Comparison of ENCODE assay signal across 30 cellular contexts in genomic region chr14:57999471-57999870, GRCh38.
"Had no signal": no experiment of that assay in that cellular context is flagged by ENCODE, and none has a peak within 500 bp of the region (broad histone marks: within the 10 kb centered on the region; RNA-seq: fewer than 3 reads in every experiment).

No MANE protein-coding gene starts in this region.

- H3K4me1 Mint-ChIP-seq: activated CD4-positive, alpha-beta T cell treated with anti-CD3 and anti-CD28 coated beads, Interleukin-2, amount 10 ng/mL, durations not matched to agents 24 days and 14 days; activated naive CD4-positive, alpha-beta T cell treated with anti-CD3 and anti-CD28 coated beads, Interleukin-2, amount 50 U/mL, for 24 hours; activated naive CD8-positive, alpha-beta T cell treated with anti-CD3 and anti-CD28 coated beads, Interleukin-2, amount 10 ng/mL, durations not matched to agents 7 days and 5 days; activated T-helper 17 cell treated with anti-CD3 and anti-CD28 coated beads, Interleukin-2, amount 50 U/mL, for 72 hours; central memory CD8-positive, alpha-beta T cell had no signal

- H3K9me3 ChIP-seq: adrenal gland, SJCRH30 had no signal

- H3K36me3 Mint-ChIP-seq: activated naive CD4-positive, alpha-beta T cell treated with anti-CD3 and anti-CD28 coated beads, Interleukin-2, amount 50 U/mL, for 24 hours; activated naive CD8-positive, alpha-beta T cell treated with anti-CD3 and anti-CD28 coated beads, Interleukin-2, amount 10 ng/mL, durations not matched to agents 7 days and 5 days had no signal

- H3K9me3 Mint-ChIP-seq: activated CD4-positive, alpha-beta T cell treated with anti-CD3 and anti-CD28 coated beads, Interleukin-2, amount 10 ng/mL, durations not matched to agents 24 days and 14 days; activated CD8-positive, alpha-beta T cell treated with anti-CD3 and anti-CD28 coated beads for 36 hours; activated naive CD4-positive, alpha-beta T cell treated with anti-CD3 and anti-CD28 coated beads, Interleukin-2, amount 50 U/mL, for 24 hours; activated naive CD8-positive, alpha-beta T cell treated with anti-CD3 and anti-CD28 coated beads, Interleukin-2, amount 10 ng/mL, durations not matched to agents 7 days and 5 days; activated T-cell treated with anti-CD3 and anti-CD28 coated beads, Interleukin-2, amount 50 U/mL, for 72 hours; activated T-helper 17 cell treated with anti-CD3 and anti-CD28 coated beads, Interleukin-2, amount 50 U/mL, for 72 hours; central memory CD8-positive, alpha-beta T cell had no signal

- H3K27ac Mint-ChIP-seq: activated CD4-positive, alpha-beta T cell treated with anti-CD3 and anti-CD28 coated beads, Interleukin-2, amount 10 ng/mL, durations not matched to agents 24 days and 14 days; activated CD8-positive, alpha-beta T cell treated with anti-CD3 and anti-CD28 coated beads for 36 hours; activated naive CD4-positive, alpha-beta T cell treated with anti-CD3 and anti-CD28 coated beads, Interleukin-2, amount 50 U/mL, for 24 hours; activated naive CD8-positive, alpha-beta T cell treated with anti-CD3 and anti-CD28 coated beads, Interleukin-2, amount 10 ng/mL, durations not matched to agents 7 days and 5 days; activated T-cell treated with anti-CD3 and anti-CD28 coated beads, Interleukin-2, amount 50 U/mL, for 72 hours; activated T-helper 17 cell treated with anti-CD3 and anti-CD28 coated beads, Interleukin-2, amount 50 U/mL, for 72 hours had no signal

- H3K27me3 ChIP-seq: adrenal gland, brain microvascular endothelial cell, cardiac muscle cell, SJCRH30 had no signal

- H3K4me1 ChIP-seq: SJCRH30 had no signal

- DNase-seq: activated CD4-positive, alpha-beta T cell treated with anti-CD3 and anti-CD28 coated beads, Interleukin-2, amount 10 ng/mL, durations not matched to agents 24 days and 14 days; activated CD4-positive, alpha-beta T cell treated with anti-CD3 and anti-CD28 coated beads, Interleukin-2, amount 50 U/mL, for 4 hours; activated CD8-positive, alpha-beta T cell treated with anti-CD3 and anti-CD28 coated beads for 36 hours; activated gamma-delta T cell; activated naive CD4-positive, alpha-beta T cell treated with Interleukin-2 at 50 U/mL for 16 hours; activated naive CD8-positive, alpha-beta T cell treated with anti-CD3 and anti-CD28 coated beads, Interleukin-2, amount 10 ng/mL, durations not matched to agents 7 days and 5 days; activated T-cell treated with anti-CD3 and anti-CD28 coated beads, Interleukin-2, amount 50 U/mL, for 1 hour; activated T-cell treated with anti-CD3 and anti-CD28 coated beads, Interleukin-2, amount 50 U/mL, for 72 hours; adrenal gland; brain microvascular endothelial cell; Kasumi-1; KG1; MM.1S; MV-4-11; NCI-H1092; NCI-H1436 treated with DMSO at 0.1 percent for 48 hours; NCI-H1694 treated with DMSO at 0.1 percent for 48 hours; NCI-H2029; NCI-H345; NCI-H524 treated with DMSO at 0.1 percent for 48 hours; SHP77; SJCRH30; T1000; WERI-Rb-1 had no signal

- H3K4me3 Mint-ChIP-seq: activated CD4-positive, alpha-beta T cell treated with anti-CD3 and anti-CD28 coated beads, Interleukin-2, amount 10 ng/mL, durations not matched to agents 24 days and 14 days; activated CD8-positive, alpha-beta T cell treated with anti-CD3 and anti-CD28 coated beads for 36 hours; activated naive CD4-positive, alpha-beta T cell treated with anti-CD3 and anti-CD28 coated beads, Interleukin-2, amount 50 U/mL, for 24 hours; activated naive CD8-positive, alpha-beta T cell treated with anti-CD3 and anti-CD28 coated beads, Interleukin-2, amount 10 ng/mL, durations not matched to agents 7 days and 5 days; activated T-cell treated with anti-CD3 and anti-CD28 coated beads, Interleukin-2, amount 50 U/mL, for 72 hours; activated T-helper 17 cell treated with anti-CD3 and anti-CD28 coated beads, Interleukin-2, amount 50 U/mL, for 72 hours; central memory CD8-positive, alpha-beta T cell had no signal

- H3K4me3 ChIP-seq: adrenal gland, cardiac muscle cell, SJCRH30, SK-N-MC had no signal

- H3K36me3 ChIP-seq: adrenal gland, brain microvascular endothelial cell, SJCRH30, WERI-Rb-1 had no signal

- ATAC-seq: activated CD8-positive, alpha-beta T cell treated with anti-CD3 and anti-CD28 coated beads for 36 hours; activated T-cell treated with anti-CD3 and anti-CD28 coated beads, Interleukin-2, amount 50 U/mL, for 72 hours; activated T-helper 17 cell treated with anti-CD3 and anti-CD28 coated beads, Interleukin-2, amount 50 U/mL, for 72 hours; Panc1 had no signal

- H3K27ac ChIP-seq: adrenal gland, brain microvascular endothelial cell, cardiac muscle cell, SJCRH30, SK-N-MC, WERI-Rb-1 had no signal
